Comparison of ENCODE assay signal across 8 cellular contexts in genomic region chr5:126776499-126777256, GRCh38. TPM values are rescaled to one million over a fixed set of nuclear protein-coding genes. Genes with fewer than 3 reads are reported as not detected.
DNase-seq lines count a peak whose midpoint lies in the region; ATAC-seq and TF ChIP-seq lines count a peak whose summit lies in the region.

A gene with protein sequence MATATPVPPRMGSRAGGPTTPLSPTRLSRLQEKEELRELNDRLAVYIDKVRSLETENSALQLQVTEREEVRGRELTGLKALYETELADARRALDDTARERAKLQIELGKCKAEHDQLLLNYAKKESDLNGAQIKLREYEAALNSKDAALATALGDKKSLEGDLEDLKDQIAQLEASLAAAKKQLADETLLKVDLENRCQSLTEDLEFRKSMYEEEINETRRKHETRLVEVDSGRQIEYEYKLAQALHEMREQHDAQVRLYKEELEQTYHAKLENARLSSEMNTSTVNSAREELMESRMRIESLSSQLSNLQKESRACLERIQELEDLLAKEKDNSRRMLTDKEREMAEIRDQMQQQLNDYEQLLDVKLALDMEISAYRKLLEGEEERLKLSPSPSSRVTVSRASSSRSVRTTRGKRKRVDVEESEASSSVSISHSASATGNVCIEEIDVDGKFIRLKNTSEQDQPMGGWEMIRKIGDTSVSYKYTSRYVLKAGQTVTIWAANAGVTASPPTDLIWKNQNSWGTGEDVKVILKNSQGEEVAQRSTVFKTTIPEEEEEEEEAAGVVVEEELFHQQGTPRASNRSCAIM (plus strand): TSS chr5:126777136. CDS start chr5:126777509, 373 bp downstream.

- H3K9me3 ChIP-seq in parathyroid adenoma (ENCODE audit: control insufficient read depth, low read length), result no peaks in the 10 kb centered on the region
- H3K9me3 ChIP-seq in tibial nerve, result no peaks in the 10 kb centered on the region

- H3K27ac ChIP-seq in parathyroid adenoma (peak within 1 kb of the TSS; percentile 93), tibial nerve (peak within 1 kb of the TSS; percentile 75 to 94 (median 92))

- no peaks in the 10 kb centered on the region for H3K36me3 ChIP-seq in parathyroid adenoma (ENCODE audit: control insufficient read depth, insufficient read depth, low read length)
- H3K36me3 ChIP-seq in tibial nerve, result no peaks in the 10 kb centered on the region

- H3K4me1 ChIP-seq in parathyroid adenoma, result no peaks in the 10 kb centered on the region
- H3K4me1 ChIP-seq in tibial nerve, result peaks cover 0 to 30% (median 5%) of the 10 kb centered on the region in 4 donors

- no peaks in the 10 kb centered on the region for H3K9me3 Mint-ChIP-seq in activated naive CD8-positive, alpha-beta T cell treated with anti-CD3 and anti-CD28 coated beads, Interleukin-2, amount 50 U/mL, for 24 hours

- in situ Hi-C loops in GM13976 (cut with MboI; ENCODE audit: low sequenced_read_pairs, unreplicated experiment), result no loop called here

- peak within 1 kb of the TSS; percentile 86 for H3K4me2 ChIP-seq in parathyroid adenoma (ENCODE audit: low read length)

- peak in 1 of 2 donors; percentile 30 for TF ChIP-seq POLR2A in tibial nerve (IDR thresholded peaks at IDR 0.05)

- H3K9ac ChIP-seq in parathyroid adenoma, result peak within 1 kb of the TSS; percentile 33

- H3K4me3 ChIP-seq in parathyroid adenoma (ENCODE audit: low read depth, low read length), result peak within 1 kb of the TSS; percentile 86
- peak within 1 kb of the TSS; percentile 63 to 84 (median 68) for H3K4me3 ChIP-seq in tibial nerve

- H3K27ac Mint-ChIP-seq in activated naive CD8-positive, alpha-beta T cell treated with anti-CD3 and anti-CD28 coated beads, Interleukin-2, amount 50 U/mL, for 24 hours, result peak within 1 kb of the TSS; percentile 98

- peak within 1 kb of the TSS; percentile 97 for H2AFZ ChIP-seq in parathyroid adenoma

- DNase-seq in GM13976 (ENCODE audit: low spot score) (peak; percentile 93), NCI-H1436 treated with DMSO at 0.1 percent for 48 hours (lab: John Stamatoyannopoulos, UW) (peak; percentile 95), T follicular helper cell (ENCODE audit: low read depth) (peak; percentile 90), Right ventricle myocardium superior (peak; percentile 97), tibial nerve (ENCODE audit: low spot score in 2 of 2) (peak; percentile 83 to 88)
- DNase-seq in activated naive CD8-positive, alpha-beta T cell treated with anti-CD3 and anti-CD28 coated beads, Interleukin-2, amount 50 U/mL, for 24 hours, result peak; percentile 94

- H3K4me3 Mint-ChIP-seq in activated naive CD8-positive, alpha-beta T cell treated with anti-CD3 and anti-CD28 coated beads, Interleukin-2, amount 50 U/mL, for 24 hours, result peak within 1 kb of the TSS; percentile 93

- peaks cover 28% of the 10 kb centered on the region for H3K36me3 Mint-ChIP-seq in activated naive CD8-positive, alpha-beta T cell treated with anti-CD3 and anti-CD28 coated beads, Interleukin-2, amount 50 U/mL, for 24 hours (ENCODE audit: low read depth)

- H3K27me3 ChIP-seq in parathyroid adenoma (ENCODE audit: control insufficient read depth, insufficient read depth, low read length) (no peaks in the 10 kb centered on the region), tibial nerve (no peaks in the 10 kb centered on the region)

- TF ChIP-seq CTCF in GM13976 (IDR thresholded peaks at IDR 0.05; ENCODE audit: borderline replicate concordance, control extremely low read depth, extremely low read depth, insufficient read depth, missing control alignments), result no peak
- no peak for TF ChIP-seq CTCF in parathyroid adenoma (IDR thresholded peaks at IDR 0.05)
- peak in 2 of 5 experiments; percentile 26 to 46 for TF ChIP-seq CTCF in tibial nerve (IDR thresholded peaks at IDR 0.05)

- intact Hi-C loops in Right ventricle myocardium superior (cut with DNase I), result loop anchor here (5.0 kb wide), 1 partner anchor 99 kb away; no protein-coding TSS in a partner anchor

- WGBS in tibial nerve, 2 donors, result 0 to 1% methylated on average over 32 to 48 of the region's 74 CpGs

- TF ChIP-seq EP300 in tibial nerve (IDR thresholded peaks at IDR 0.05), result peak in 1 of 2 donors; percentile 72

- peaks cover 6% of the 10 kb centered on the region for H3K79me2 ChIP-seq in parathyroid adenoma

- H3K4me1 Mint-ChIP-seq in activated naive CD8-positive, alpha-beta T cell treated with anti-CD3 and anti-CD28 coated beads, Interleukin-2, amount 50 U/mL, for 24 hours, result peaks cover 31% of the 10 kb centered on the region

- H3K27me3 Mint-ChIP-seq in activated naive CD8-positive, alpha-beta T cell treated with anti-CD3 and anti-CD28 coated beads, Interleukin-2, amount 50 U/mL, for 24 hours, result peaks cover 1% of the 10 kb centered on the region

- ATAC-seq in HG02852 (IDR thresholded peaks at IDR 0.05; ENCODE audit: unreplicated experiment) (peak; percentile 58), Right ventricle myocardium superior (ENCODE audit: poor library complexity) (peak; percentile 97)
- ATAC-seq in activated naive CD8-positive, alpha-beta T cell treated with anti-CD3 and anti-CD28 coated beads, Interleukin-2, amount 50 U/mL, for 24 hours, result peak; percentile 75

RNA-seq across cellular contexts. Expression of the gene that starts here (rescaled TPM):
- 2.6 TPM for total RNA-seq in Right ventricle myocardium superior
- 10 to 100 TPM in 3 of 4 donors, 1 to 10 TPM in 1; 5.2 to 18.9 (median 12.0) TPM for total RNA-seq in tibial nerve

Comparison
In these comparisons a context has a peak if more than half of its experiments do, and no peak if none do; other contexts are left out.
1. Peak in every context shown above with its lines: DNase-seq, ATAC-seq, H3K4me3 ChIP-seq and H3K27ac ChIP-seq.